In the genomic region with DNA sequence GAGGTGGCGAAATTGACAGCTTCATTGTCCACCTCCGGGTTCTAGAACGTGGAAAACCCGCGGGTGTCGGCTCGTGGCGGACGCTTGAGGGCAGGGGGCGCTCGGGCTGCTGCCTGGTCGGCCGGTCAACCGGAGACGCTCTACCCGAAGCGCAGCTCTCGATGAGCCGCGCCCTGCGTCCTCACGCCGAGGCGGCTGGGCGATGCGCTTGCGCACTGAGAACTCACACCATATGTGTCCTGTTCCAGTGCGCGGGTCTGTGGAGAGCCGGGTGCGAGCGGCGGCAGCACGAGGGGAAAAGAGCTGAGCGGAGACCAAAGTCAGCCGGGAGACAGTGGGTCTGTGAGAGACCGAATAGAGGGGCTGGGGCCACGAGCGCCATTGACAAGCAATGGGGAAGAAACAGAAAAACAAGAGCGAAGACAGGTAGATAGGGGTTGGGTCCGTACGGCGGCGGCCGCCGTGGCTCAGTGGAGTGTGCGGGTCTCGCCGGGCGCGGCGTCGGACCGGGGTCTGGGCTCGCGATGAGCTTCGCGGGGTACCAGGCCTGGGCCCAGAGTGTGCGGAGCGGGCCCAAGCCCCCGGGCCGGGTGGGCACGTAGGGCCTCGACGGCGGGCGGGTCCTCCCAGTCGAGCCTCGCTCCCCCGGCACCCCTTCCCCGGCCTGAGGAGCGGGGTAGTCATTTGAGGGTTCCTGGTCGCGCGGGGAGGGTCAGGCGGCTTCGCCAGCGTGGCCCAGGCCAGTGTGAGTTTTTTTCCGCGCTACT, we compare ENCODE assay signal across 1 cellular context.
A peak's percentile ranks its signal among the peaks of the same experiment; 100 is the strongest.
TF ChIP-seq lines count a peak whose summit lies in the region.

A gene with protein sequence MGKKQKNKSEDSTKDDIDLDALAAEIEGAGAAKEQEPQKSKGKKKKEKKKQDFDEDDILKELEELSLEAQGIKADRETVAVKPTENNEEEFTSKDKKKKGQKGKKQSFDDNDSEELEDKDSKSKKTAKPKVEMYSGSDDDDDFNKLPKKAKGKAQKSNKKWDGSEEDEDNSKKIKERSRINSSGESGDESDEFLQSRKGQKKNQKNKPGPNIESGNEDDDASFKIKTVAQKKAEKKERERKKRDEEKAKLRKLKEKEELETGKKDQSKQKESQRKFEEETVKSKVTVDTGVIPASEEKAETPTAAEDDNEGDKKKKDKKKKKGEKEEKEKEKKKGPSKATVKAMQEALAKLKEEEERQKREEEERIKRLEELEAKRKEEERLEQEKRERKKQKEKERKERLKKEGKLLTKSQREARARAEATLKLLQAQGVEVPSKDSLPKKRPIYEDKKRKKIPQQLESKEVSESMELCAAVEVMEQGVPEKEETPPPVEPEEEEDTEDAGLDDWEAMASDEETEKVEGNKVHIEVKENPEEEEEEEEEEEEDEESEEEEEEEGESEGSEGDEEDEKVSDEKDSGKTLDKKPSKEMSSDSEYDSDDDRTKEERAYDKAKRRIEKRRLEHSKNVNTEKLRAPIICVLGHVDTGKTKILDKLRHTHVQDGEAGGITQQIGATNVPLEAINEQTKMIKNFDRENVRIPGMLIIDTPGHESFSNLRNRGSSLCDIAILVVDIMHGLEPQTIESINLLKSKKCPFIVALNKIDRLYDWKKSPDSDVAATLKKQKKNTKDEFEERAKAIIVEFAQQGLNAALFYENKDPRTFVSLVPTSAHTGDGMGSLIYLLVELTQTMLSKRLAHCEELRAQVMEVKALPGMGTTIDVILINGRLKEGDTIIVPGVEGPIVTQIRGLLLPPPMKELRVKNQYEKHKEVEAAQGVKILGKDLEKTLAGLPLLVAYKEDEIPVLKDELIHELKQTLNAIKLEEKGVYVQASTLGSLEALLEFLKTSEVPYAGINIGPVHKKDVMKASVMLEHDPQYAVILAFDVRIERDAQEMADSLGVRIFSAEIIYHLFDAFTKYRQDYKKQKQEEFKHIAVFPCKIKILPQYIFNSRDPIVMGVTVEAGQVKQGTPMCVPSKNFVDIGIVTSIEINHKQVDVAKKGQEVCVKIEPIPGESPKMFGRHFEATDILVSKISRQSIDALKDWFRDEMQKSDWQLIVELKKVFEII (plus strand): TSS at position 226 of the 767 bp plus-strand sequence. CDS start 166 bp downstream, at position 392.

TF ChIP-seq in HepG2, 621 proteins besides CTCF, POLR2A, EP300 and RAD21 (continued from another document and continues in another):
- TF ChIP-seq RCOR2 (CRISPR knock-in tag; IDR thresholded peaks at IDR 0.05) (peak; percentile 55; the same call in 1 of the 2 replicates), PHF21A (CRISPR knock-in tag; IDR thresholded peaks at IDR 0.05) (peak; percentile 66; the same call in 1 of the 2 replicates), MTF2 (CRISPR knock-in tag; IDR thresholded peaks at IDR 0.05; ENCODE audit: borderline replicate concordance) (peak; percentile 94; the same call in 1 of the 2 replicates), ZFP36 (IDR thresholded peaks at IDR 0.05; ENCODE audit: borderline replicate concordance, low read depth, low read length, partially characterized antibody) (no peak), ZNF747 (CRISPR knock-in tag; IDR thresholded peaks at IDR 0.05; ENCODE audit: borderline replicate concordance) (peak; percentile 88), ZNF354B (CRISPR knock-in tag; IDR thresholded peaks at IDR 0.05) (peak; percentile 96), FLYWCH1 (CRISPR knock-in tag; IDR thresholded peaks at IDR 0.05) (0 out of 2 replicates have a peak, but pooled peaks have one; percentile 48), ZNF160 (CRISPR knock-in tag; IDR thresholded peaks at IDR 0.05) (peak; percentile 21; the same call in 1 of the 2 replicates), ZNF891 (CRISPR knock-in tag; IDR thresholded peaks at IDR 0.05) (peak; percentile 98), ZNF552 (CRISPR knock-in tag; IDR thresholded peaks at IDR 0.05; ENCODE audit: borderline replicate concordance) (peak; percentile 98), NFATC3 (CRISPR knock-in tag; IDR thresholded peaks at IDR 0.05) (peak; percentile 49; the same call in 1 of the 2 replicates), ZNF674 (CRISPR knock-in tag; IDR thresholded peaks at IDR 0.05; ENCODE audit: low read depth) (0 out of 2 replicates have a peak, but pooled peaks have one; percentile 56), ZMYM3 (CRISPR knock-in tag; IDR thresholded peaks at IDR 0.05) (no peak; the same call in 1 of the 2 replicates), TP53 (CRISPR knock-in tag; conservative IDR thresholded peaks at IDR 0.05) (peak; percentile 69), PRPF4 (IDR thresholded peaks at IDR 0.05; ENCODE audit: low read depth, low read length, poor library complexity, severe bottlenecking) (no peak), ZNF263 (CRISPR knock-in tag; IDR thresholded peaks at IDR 0.05) (peak; percentile 35; the same call in 1 of the 2 replicates), ATF1 (CRISPR knock-in tag; IDR thresholded peaks at IDR 0.05) (peak; percentile 66; the same call in 1 of the 2 replicates), TMF1 (CRISPR knock-in tag; IDR thresholded peaks at IDR 0.05; ENCODE audit: low read depth) (peak; percentile 68; the same call in 1 of the 2 replicates), ZNF232 (CRISPR knock-in tag; IDR thresholded peaks at IDR 0.05; ENCODE audit: borderline replicate concordance) (peak; percentile 41; the same call in 1 of the 2 replicates), HDAC1 (CRISPR knock-in tag; IDR thresholded peaks at IDR 0.05) (peak; percentile 95), XBP1 (CRISPR knock-in tag; IDR thresholded peaks at IDR 0.05) (0 out of 2 replicates have a peak, but pooled peaks have one; percentile 82), U2AF2 (IDR thresholded peaks at IDR 0.05; ENCODE audit: low read depth, low read length) (no peak), NCOA5 (CRISPR knock-in tag; IDR thresholded peaks at IDR 0.05) (no peak), JUN (CRISPR knock-in tag; IDR thresholded peaks at IDR 0.05) (peak; percentile 66; the same call in 1 of the 2 replicates), ZBTB8A (CRISPR knock-in tag; IDR thresholded peaks at IDR 0.05; ENCODE audit: borderline replicate concordance, low read depth) (no peak; the same call in 1 of the 2 replicates), ZNF598 (CRISPR knock-in tag; IDR thresholded peaks at IDR 0.05; ENCODE audit: borderline replicate concordance) (peak; percentile 98), IRF2 (CRISPR knock-in tag; IDR thresholded peaks at IDR 0.05) (peak; percentile 99), ARID2 (CRISPR knock-in tag; IDR thresholded peaks at IDR 0.05; ENCODE audit: borderline replicate concordance) (no peak; the same call in 1 of the 2 replicates), ZNF256 (CRISPR knock-in tag; conservative IDR thresholded peaks at IDR 0.05) (peak; percentile 95), ZNF720 (CRISPR knock-in tag; IDR thresholded peaks at IDR 0.05) (no peak), RBM22 (optimal IDR thresholded peaks at IDR 0.05; ENCODE audit: low read length) (no peak), SRSF9 (IDR thresholded peaks at IDR 0.05; ENCODE audit: borderline replicate concordance, insufficient read depth, low read depth, low read length, poor library complexity, severe bottlenecking) (no peak), SAP130 (CRISPR knock-in tag; IDR thresholded peaks at IDR 0.05; ENCODE audit: low read depth) (peak; percentile 96), CEBPB (IDR thresholded peaks at IDR 0.05; ENCODE audit: borderline replicate concordance, low read depth, low read length) (no peak)
- TF ChIP-seq, protein P1, sequence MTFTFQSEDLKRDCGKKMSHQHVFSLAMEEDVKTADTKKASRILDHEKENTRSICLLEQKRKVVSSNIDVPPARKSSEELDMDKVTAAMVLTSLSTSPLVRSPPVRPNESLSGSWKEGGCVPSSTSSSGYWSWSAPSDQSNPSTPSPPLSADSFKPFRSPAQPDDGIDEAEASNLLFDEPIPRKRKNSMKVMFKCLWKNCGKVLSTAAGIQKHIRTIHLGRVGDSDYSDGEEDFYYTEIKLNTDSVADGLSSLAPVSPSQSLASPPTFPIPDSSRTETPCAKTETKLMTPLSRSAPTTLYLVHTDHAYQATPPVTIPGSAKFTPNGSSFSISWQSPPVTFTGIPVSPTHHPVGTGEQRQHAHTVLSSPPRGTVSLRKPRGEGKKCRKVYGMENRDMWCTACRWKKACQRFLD (CRISPR knock-in tag; IDR thresholded peaks at IDR 0.05; ENCODE audit: borderline replicate concordance): peak; percentile 78; the same call in 1 of the 2 replicates
- TF ChIP-seq, protein P2, sequence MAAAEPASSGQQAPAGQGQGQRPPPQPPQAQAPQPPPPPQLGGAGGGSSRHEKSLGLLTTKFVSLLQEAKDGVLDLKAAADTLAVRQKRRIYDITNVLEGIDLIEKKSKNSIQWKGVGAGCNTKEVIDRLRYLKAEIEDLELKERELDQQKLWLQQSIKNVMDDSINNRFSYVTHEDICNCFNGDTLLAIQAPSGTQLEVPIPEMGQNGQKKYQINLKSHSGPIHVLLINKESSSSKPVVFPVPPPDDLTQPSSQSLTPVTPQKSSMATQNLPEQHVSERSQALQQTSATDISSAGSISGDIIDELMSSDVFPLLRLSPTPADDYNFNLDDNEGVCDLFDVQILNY (CRISPR knock-in tag; conservative IDR thresholded peaks at IDR 0.05): peak; percentile 74; the same call in 1 of the 2 replicates
- TF ChIP-seq, protein P3, sequence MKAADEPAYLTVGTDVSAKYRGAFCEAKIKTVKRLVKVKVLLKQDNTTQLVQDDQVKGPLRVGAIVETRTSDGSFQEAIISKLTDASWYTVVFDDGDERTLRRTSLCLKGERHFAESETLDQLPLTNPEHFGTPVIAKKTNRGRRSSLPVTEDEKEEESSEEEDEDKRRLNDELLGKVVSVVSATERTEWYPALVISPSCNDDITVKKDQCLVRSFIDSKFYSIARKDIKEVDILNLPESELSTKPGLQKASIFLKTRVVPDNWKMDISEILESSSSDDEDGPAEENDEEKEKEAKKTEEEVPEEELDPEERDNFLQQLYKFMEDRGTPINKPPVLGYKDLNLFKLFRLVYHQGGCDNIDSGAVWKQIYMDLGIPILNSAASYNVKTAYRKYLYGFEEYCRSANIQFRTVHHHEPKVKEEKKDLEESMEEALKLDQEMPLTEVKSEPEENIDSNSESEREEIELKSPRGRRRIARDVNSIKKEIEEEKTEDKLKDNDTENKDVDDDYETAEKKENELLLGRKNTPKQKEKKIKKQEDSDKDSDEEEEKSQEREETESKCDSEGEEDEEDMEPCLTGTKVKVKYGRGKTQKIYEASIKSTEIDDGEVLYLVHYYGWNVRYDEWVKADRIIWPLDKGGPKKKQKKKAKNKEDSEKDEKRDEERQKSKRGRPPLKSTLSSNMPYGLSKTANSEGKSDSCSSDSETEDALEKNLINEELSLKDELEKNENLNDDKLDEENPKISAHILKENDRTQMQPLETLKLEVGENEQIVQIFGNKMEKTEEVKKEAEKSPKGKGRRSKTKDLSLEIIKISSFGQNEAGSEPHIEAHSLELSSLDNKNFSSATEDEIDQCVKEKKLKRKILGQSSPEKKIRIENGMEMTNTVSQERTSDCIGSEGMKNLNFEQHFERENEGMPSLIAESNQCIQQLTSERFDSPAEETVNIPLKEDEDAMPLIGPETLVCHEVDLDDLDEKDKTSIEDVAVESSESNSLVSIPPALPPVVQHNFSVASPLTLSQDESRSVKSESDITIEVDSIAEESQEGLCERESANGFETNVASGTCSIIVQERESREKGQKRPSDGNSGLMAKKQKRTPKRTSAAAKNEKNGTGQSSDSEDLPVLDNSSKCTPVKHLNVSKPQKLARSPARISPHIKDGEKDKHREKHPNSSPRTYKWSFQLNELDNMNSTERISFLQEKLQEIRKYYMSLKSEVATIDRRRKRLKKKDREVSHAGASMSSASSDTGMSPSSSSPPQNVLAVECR (CRISPR knock-in tag; IDR thresholded peaks at IDR 0.05; ENCODE audit: borderline replicate concordance): peak; percentile 96
- TF ChIP-seq, protein P4, sequence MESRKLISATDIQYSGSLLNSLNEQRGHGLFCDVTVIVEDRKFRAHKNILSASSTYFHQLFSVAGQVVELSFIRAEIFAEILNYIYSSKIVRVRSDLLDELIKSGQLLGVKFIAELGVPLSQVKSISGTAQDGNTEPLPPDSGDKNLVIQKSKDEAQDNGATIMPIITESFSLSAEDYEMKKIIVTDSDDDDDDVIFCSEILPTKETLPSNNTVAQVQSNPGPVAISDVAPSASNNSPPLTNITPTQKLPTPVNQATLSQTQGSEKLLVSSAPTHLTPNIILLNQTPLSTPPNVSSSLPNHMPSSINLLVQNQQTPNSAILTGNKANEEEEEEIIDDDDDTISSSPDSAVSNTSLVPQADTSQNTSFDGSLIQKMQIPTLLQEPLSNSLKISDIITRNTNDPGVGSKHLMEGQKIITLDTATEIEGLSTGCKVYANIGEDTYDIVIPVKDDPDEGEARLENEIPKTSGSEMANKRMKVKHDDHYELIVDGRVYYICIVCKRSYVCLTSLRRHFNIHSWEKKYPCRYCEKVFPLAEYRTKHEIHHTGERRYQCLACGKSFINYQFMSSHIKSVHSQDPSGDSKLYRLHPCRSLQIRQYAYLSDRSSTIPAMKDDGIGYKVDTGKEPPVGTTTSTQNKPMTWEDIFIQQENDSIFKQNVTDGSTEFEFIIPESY (CRISPR knock-in tag; IDR thresholded peaks at IDR 0.05): peak; percentile 59; the same call in 1 of the 2 replicates
- TF ChIP-seq, protein P5, sequence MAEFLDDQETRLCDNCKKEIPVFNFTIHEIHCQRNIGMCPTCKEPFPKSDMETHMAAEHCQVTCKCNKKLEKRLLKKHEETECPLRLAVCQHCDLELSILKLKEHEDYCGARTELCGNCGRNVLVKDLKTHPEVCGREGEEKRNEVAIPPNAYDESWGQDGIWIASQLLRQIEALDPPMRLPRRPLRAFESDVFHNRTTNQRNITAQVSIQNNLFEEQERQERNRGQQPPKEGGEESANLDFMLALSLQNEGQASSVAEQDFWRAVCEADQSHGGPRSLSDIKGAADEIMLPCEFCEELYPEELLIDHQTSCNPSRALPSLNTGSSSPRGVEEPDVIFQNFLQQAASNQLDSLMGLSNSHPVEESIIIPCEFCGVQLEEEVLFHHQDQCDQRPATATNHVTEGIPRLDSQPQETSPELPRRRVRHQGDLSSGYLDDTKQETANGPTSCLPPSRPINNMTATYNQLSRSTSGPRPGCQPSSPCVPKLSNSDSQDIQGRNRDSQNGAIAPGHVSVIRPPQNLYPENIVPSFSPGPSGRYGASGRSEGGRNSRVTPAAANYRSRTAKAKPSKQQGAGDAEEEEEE (CRISPR knock-in tag; IDR thresholded peaks at IDR 0.05; ENCODE audit: borderline replicate concordance): no peak
- TF ChIP-seq, protein P6, sequence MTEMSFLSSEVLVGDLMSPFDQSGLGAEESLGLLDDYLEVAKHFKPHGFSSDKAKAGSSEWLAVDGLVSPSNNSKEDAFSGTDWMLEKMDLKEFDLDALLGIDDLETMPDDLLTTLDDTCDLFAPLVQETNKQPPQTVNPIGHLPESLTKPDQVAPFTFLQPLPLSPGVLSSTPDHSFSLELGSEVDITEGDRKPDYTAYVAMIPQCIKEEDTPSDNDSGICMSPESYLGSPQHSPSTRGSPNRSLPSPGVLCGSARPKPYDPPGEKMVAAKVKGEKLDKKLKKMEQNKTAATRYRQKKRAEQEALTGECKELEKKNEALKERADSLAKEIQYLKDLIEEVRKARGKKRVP (CRISPR knock-in tag; IDR thresholded peaks at IDR 0.05): peak in 1 of 2 experiments; percentile 81; a peak in 2 of 4 replicates
